11 cellular contexts compared by ENCODE assay signal in genomic region chr17:57092171-57092570, GRCh38. TPM values are rescaled to one million over a fixed set of nuclear protein-coding genes. Genes with fewer than 3 reads are reported as not detected.
DNase-seq lines count a peak whose midpoint lies in the region; ATAC-seq, FAIRE-seq and TF ChIP-seq lines count a peak whose summit lies in the region.
"Had no signal": no experiment of that assay in that cellular context is flagged by ENCODE, and none has a peak within 500 bp of the region (broad histone marks: within the 10 kb centered on the region; RNA-seq: fewer than 3 reads in every experiment).

No MANE protein-coding gene starts in this region.

- in situ Hi-C loops in KBM-7 (cut with MboI; ENCODE audit: low pct_unique_long_range_greater_than_20kb, low sequenced_read_pairs) = no loop called here

- DNase-seq in GM19239 (ENCODE audit: insufficient read length, low spot score) = no peak
- peak; percentile 93 for DNase-seq in SIG-M5 treated with dmso at 0.1 percent for 504 hours (lab: John Stamatoyannopoulos, UW; ENCODE audit: unreplicated experiment)
- peak; percentile 24 for DNase-seq in fibroblast of villous mesenchyme (ENCODE audit: low read depth)
- no peak for DNase-seq in KBM-7
- DNase-seq in NCI-H2171 treated with DMSO at 0.1 percent for 48 hours (lab: John Stamatoyannopoulos, UW) = no peak
- no peak for DNase-seq in germinal center (ENCODE audit: low spot score)
- DNase-seq: DMS153; effector CD4-positive, alpha-beta T cell; NCI-H226 had no signal

- no peak for ATAC-seq in SK-N-SH treated with all-trans-retinoic acid at 6 μM for 48 hours

- H3K4me3 ChIP-seq in fibroblast of villous mesenchyme (ENCODE audit: low read depth, low read length) = no peak overlapping the region

- no peak for TF ChIP-seq CTCF in fibroblast of villous mesenchyme (IDR thresholded peaks at IDR 0.05; ENCODE audit: insufficient read depth, low read depth, low read length)

- FAIRE-seq in GM19239 (lab: Jason Lieb, UNC) = peak; percentile 4

- peak overlapping the region; percentile 66 for H3K27ac ChIP-seq in temporal lobe (ENCODE audit: low read depth, low read length)

TF ChIP-seq in SK-N-SH treated with all-trans-retinoic acid at 6 μM for 48 hours, 23 proteins besides CTCF, POLR2A, EP300 and RAD21:
- TF ChIP-seq ZFP30 (CRISPR knock-in tag; IDR thresholded peaks at IDR 0.05) = no peak

RNA-seq across cellular contexts. Expression of gene AKAP1, which starts 7.1 kb away (rescaled TPM):
- total RNA-seq in fibroblast of villous mesenchyme (15.1 and 18.1 TPM in 2 replicates), temporal lobe (22.9 TPM)

Comparison
In these comparisons a context has a peak if more than half of its experiments do, and no peak if none do; other contexts are left out.
1. DNase-seq: peak in SIG-M5 treated with dmso at 0.1 percent for 504 hours (single experiment) and fibroblast of villous mesenchyme (single experiment); none in GM19239 (single experiment), KBM-7 (single experiment), NCI-H2171 treated with DMSO at 0.1 percent for 48 hours (single experiment) and germinal center (single experiment).